In the genomic region with DNA sequence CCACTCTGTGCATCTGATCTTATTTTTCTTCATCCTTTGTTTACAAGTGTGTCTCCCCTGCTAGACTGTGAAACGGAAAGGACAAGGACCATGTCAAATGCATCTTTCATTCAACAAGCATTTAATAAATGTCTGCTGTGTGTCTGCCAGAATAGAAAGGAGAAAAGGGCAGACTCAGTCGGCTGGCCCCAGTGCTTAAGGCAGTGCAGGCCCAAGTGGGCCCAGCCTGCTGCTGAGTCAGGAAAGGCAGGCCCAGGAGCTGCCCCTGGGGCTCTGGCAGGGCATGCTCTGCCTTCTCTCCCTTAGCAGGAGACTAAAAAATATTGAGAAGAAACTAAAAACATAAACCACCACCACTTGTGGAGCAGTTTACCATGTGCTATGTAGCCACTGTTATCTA, we compare ENCODE assay signal across 17 cellular contexts. TPM values are rescaled to one million over a fixed set of nuclear protein-coding genes. Genes with fewer than 3 reads are reported as not detected.
DNase-seq lines count a peak whose midpoint lies in the region; ATAC-seq and TF ChIP-seq lines count a peak whose summit lies in the region.
"Had no signal": no experiment of that assay in that cellular context is flagged by ENCODE, and none has a peak within 500 bp of the region (broad histone marks: within the 10 kb centered on the region; RNA-seq: fewer than 3 reads in every experiment).

No MANE protein-coding gene starts in this region.

- no peak overlapping the region for H3K4me3 Mint-ChIP-seq in activated T-helper 1 cell treated with anti-CD3 and anti-CD28 coated beads, Interleukin-12 subunit alpha, Interleukin-12 subunit beta, Interleukin-2, Interleukin-4 antibody, amounts not matched to agents 30 ng/mL and 10 ng/mL and 1 ng/mL, durations not matched to agents 14 hours and 24 hours and 36 hours
- H3K4me3 Mint-ChIP-seq: CD4-positive, CD25-positive, alpha-beta regulatory T cell; central memory CD8-positive, alpha-beta T cell; stimulated activated memory B cell treated with anti-CD40 and anti-IgM and Interleukin-4, amounts not matched to agents 10 μg/mL and 1 μg/mL and 100 μg/mL, for 72 hours had no signal

- H3F3A ChIP-seq in GM23248 (ENCODE audit: insufficient read depth) = peaks cover 50% of the 10 kb centered on the region

- no peaks in the 10 kb centered on the region for H4K20me1 ChIP-seq in GM23248 (ENCODE audit: insufficient read depth)

- H3K9me3 Mint-ChIP-seq in activated T-helper 1 cell treated with anti-CD3 and anti-CD28 coated beads, Interleukin-12 subunit alpha, Interleukin-12 subunit beta, Interleukin-2, Interleukin-4 antibody, amounts not matched to agents 30 ng/mL and 10 ng/mL and 1 ng/mL, durations not matched to agents 14 hours and 24 hours and 36 hours = no peaks in the 10 kb centered on the region
- H3K9me3 Mint-ChIP-seq: CD4-positive, CD25-positive, alpha-beta regulatory T cell; central memory CD8-positive, alpha-beta T cell; stimulated activated memory B cell treated with anti-CD40 and anti-IgM and Interleukin-4, amounts not matched to agents 10 μg/mL and 1 μg/mL and 100 μg/mL, for 72 hours had no signal

- no peaks in the 10 kb centered on the region for H3K79me2 ChIP-seq in GM23248 (ENCODE audit: insufficient read depth)

- peaks cover 58% of the 10 kb centered on the region for H3K4me1 ChIP-seq in GM23248 (ENCODE audit: insufficient read depth)

- H3K9me3 ChIP-seq in GM23248 (ENCODE audit: low read depth) = no peaks in the 10 kb centered on the region

- DNase-seq in GM23248 = peak; percentile 89
- DNase-seq in activated T-helper 1 cell treated with anti-CD3 and anti-CD28 coated beads, Interleukin-12 subunit alpha, Interleukin-12 subunit beta, Interleukin-2, Interleukin-4 antibody, amounts not matched to agents 30 ng/mL and 10 ng/mL and 1 ng/mL, durations not matched to agents 14 hours and 24 hours and 36 hours (ENCODE audit: low spot score) = no peak
- DNase-seq in fibroblast of villous mesenchyme (ENCODE audit: low read depth) = peak; percentile 41
- no peak for DNase-seq in sciatic nerve (ENCODE audit: low spot score)
- DNase-seq in NCI-H748 (lab: John Stamatoyannopoulos, UW; ENCODE audit: unreplicated experiment) = no peak
- DNase-seq in NOMO-1 (lab: John Stamatoyannopoulos, UW; ENCODE audit: unreplicated experiment in 2 of 2) = no peak
- no peak for DNase-seq in RPMI8226
- DNase-seq in NCI-H1694 (lab: John Stamatoyannopoulos, UW) = no peak
- DNase-seq: activated CD4-positive, alpha-beta T cell treated with anti-CD3 and anti-CD28 coated beads, Interleukin-2, amount 50 U/mL, for 48 hours; activated gamma-delta T cell; CD4-positive, CD25-positive, alpha-beta regulatory T cell; H7; stimulated activated CD4-positive, alpha-beta T cell treated with anti-CD3 and anti-CD28 coated beads, Interleukin-2, amount 100 ng/mL, for 24 hours had no signal

- no peaks in the 10 kb centered on the region for H3K27me3 ChIP-seq in GM23248 (replicated peaks; ENCODE audit: insufficient read depth)

- peaks cover 34% of the 10 kb centered on the region for H3K4me1 Mint-ChIP-seq in activated T-helper 1 cell treated with anti-CD3 and anti-CD28 coated beads, Interleukin-12 subunit alpha, Interleukin-12 subunit beta, Interleukin-2, Interleukin-4 antibody, amounts not matched to agents 30 ng/mL and 10 ng/mL and 1 ng/mL, durations not matched to agents 14 hours and 24 hours and 36 hours (ENCODE audit: low read depth)
- H3K4me1 Mint-ChIP-seq: CD4-positive, CD25-positive, alpha-beta regulatory T cell; central memory CD8-positive, alpha-beta T cell; stimulated activated memory B cell treated with anti-CD40 and anti-IgM and Interleukin-4, amounts not matched to agents 10 μg/mL and 1 μg/mL and 100 μg/mL, for 72 hours had no signal

- peak overlapping the region; percentile 30 for H2AFZ ChIP-seq in GM23248

- H3K36me3 ChIP-seq in GM23248 (ENCODE audit: low read depth) = no peaks in the 10 kb centered on the region

- H3K27ac ChIP-seq in GM23248 = peak overlapping the region; percentile 95

- peak overlapping the region; percentile 35 for H3K27ac Mint-ChIP-seq in activated T-helper 1 cell treated with anti-CD3 and anti-CD28 coated beads, Interleukin-12 subunit alpha, Interleukin-12 subunit beta, Interleukin-2, Interleukin-4 antibody, amounts not matched to agents 30 ng/mL and 10 ng/mL and 1 ng/mL, durations not matched to agents 14 hours and 24 hours and 36 hours
- H3K27ac Mint-ChIP-seq: CD4-positive, CD25-positive, alpha-beta regulatory T cell; progenitor cell of endocrine pancreas; stimulated activated memory B cell treated with anti-CD40 and anti-IgM and Interleukin-4, amounts not matched to agents 10 μg/mL and 1 μg/mL and 100 μg/mL, for 72 hours had no signal

- H3K4me2 ChIP-seq in GM23248 (ENCODE audit: unreplicated experiment) = no peak overlapping the region

- intact Hi-C loops in activated T-helper 1 cell treated with anti-CD3 and anti-CD28 coated beads, Interleukin-12 subunit alpha, Interleukin-12 subunit beta, Interleukin-2, Interleukin-4 antibody, amounts not matched to agents 30 ng/mL and 10 ng/mL and 1 ng/mL, durations not matched to agents 14 hours and 24 hours and 36 hours (cut with micrococcal nuclease) = no loop called here
- intact Hi-C loops in sciatic nerve (cut with DNase I) = no loop called here

- H3K4me3 ChIP-seq in GM23248 (no peak overlapping the region), fibroblast of villous mesenchyme (ENCODE audit: low read depth, low read length) (no peak overlapping the region)

- TF ChIP-seq CTCF in fibroblast of villous mesenchyme (IDR thresholded peaks at IDR 0.05; ENCODE audit: insufficient read depth, low read depth, low read length) = no peak

- peak; percentile 63 for ATAC-seq in sciatic nerve
- ATAC-seq: esophagus mucosa; stimulated activated memory B cell treated with anti-CD40 and anti-IgM and Interleukin-4, amounts not matched to agents 10 μg/mL and 1 μg/mL and 100 μg/mL, for 72 hours had no signal

- no peaks in the 10 kb centered on the region for H3K9me2 ChIP-seq in GM23248 (ENCODE audit: insufficient read depth)

- in situ Hi-C loops in GM23248 (cut with MboI) = no loop called here

- peaks cover 6% of the 10 kb centered on the region for H3K27me3 Mint-ChIP-seq in activated T-helper 1 cell treated with anti-CD3 and anti-CD28 coated beads, Interleukin-12 subunit alpha, Interleukin-12 subunit beta, Interleukin-2, Interleukin-4 antibody, amounts not matched to agents 30 ng/mL and 10 ng/mL and 1 ng/mL, durations not matched to agents 14 hours and 24 hours and 36 hours (ENCODE audit: insufficient read depth)
- H3K27me3 Mint-ChIP-seq: CD4-positive, CD25-positive, alpha-beta regulatory T cell had no signal

- 6 to 13% methylated on average over 2 of the region's 2 CpGs for WGBS in GM23248 (ENCODE audit: low coverage in 1 of 2, low lambda C conversion rate in 2 of 2, missing lambda C conversion rate in 2 of 2), 2 experiments

- no peaks in the 10 kb centered on the region for H3K36me3 Mint-ChIP-seq in activated T-helper 1 cell treated with anti-CD3 and anti-CD28 coated beads, Interleukin-12 subunit alpha, Interleukin-12 subunit beta, Interleukin-2, Interleukin-4 antibody, amounts not matched to agents 30 ng/mL and 10 ng/mL and 1 ng/mL, durations not matched to agents 14 hours and 24 hours and 36 hours (ENCODE audit: low read depth)
- H3K36me3 Mint-ChIP-seq: CD4-positive, CD25-positive, alpha-beta regulatory T cell; stimulated activated memory B cell treated with anti-CD40 and anti-IgM and Interleukin-4, amounts not matched to agents 10 μg/mL and 1 μg/mL and 100 μg/mL, for 72 hours had no signal

- peak overlapping the region; percentile 42 for H3K9ac ChIP-seq in GM23248

RNA-seq across cellular contexts. Expression of a gene that starts 38.1 kb away (rescaled TPM):
- total RNA-seq in GM23248 (2014; rRNA removed; shearing (Covaris generic)) = 7.3 and 8.3 TPM in 2 replicates
- 4.5 and 5.5 TPM in 2 replicates for polyA plus RNA-seq in GM23248 (2016; fragmentation: Nextera tagmentation; extraction: Ambion mirVana)
- 0.05 and 0.21 TPM in 2 replicates for total RNA-seq in activated T-helper 1 cell treated with anti-CD3 and anti-CD28 coated beads, Interleukin-12 subunit alpha, Interleukin-12 subunit beta, Interleukin-2, Interleukin-4 antibody, amounts not matched to agents 30 ng/mL and 10 ng/mL and 1 ng/mL, durations not matched to agents 14 hours and 24 hours and 36 hours
- total RNA-seq in fibroblast of villous mesenchyme = 2.9 and 3.9 TPM in 2 replicates
- total RNA-seq in sciatic nerve = 18.9 TPM
- polyA plus RNA-seq: CD4-positive, CD25-positive, alpha-beta regulatory T cell had no signal

Comparison
In these comparisons a context has a peak if more than half of its experiments do, and no peak if none do; other contexts are left out.
1. DNase-seq: peak in GM23248 (single experiment) and fibroblast of villous mesenchyme (single experiment); none in activated T-helper 1 cell treated with anti-CD3 and anti-CD28 coated beads, Interleukin-12 subunit alpha, Interleukin-12 subunit beta, Interleukin-2, Interleukin-4 antibody, amounts not matched to agents 30 ng/mL and 10 ng/mL and 1 ng/mL, durations not matched to agents 14 hours and 24 hours and 36 hours (single experiment), sciatic nerve (single experiment), NCI-H748 (single experiment), NOMO-1 (0 of 2), RPMI8226 (single experiment) and NCI-H1694 (single experiment).